8 cellular contexts compared by ENCODE assay signal in the genomic region with DNA sequence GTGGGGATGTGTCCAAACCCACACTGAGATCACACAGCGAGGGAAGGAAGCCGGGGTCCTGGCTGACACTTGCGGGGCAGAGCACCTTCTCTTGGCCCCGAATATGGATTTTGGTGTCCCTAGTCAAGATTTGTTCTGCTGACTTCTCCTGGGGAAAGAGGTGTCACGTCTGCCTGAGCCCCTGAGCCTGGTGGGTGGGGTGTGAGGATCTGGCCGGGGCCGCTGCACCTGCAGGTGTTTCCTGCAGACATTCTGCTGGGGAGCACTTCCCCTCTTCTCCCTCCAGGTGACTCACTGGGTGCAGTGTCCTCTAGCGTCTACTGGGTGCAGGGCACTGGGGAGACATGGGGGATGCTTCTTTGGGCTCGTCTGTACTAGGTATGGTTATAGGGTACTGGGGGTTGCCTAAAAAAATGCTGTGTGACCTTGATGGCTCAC.
DNase-seq lines count a peak whose midpoint lies in the region; ATAC-seq and TF ChIP-seq lines count a peak whose summit lies in the region.

No MANE protein-coding gene starts in this region.

- H3K4me1 ChIP-seq in HUES48 (ENCODE audit: control insufficient read depth, insufficient read depth, low read length): no peaks in the 10 kb centered on the region

- CTCF ChIA-PET in activated CD4-positive, alpha-beta T cell treated with anti-CD3 and anti-CD28 coated beads, Interleukin-2, amount 10 ng/mL, durations not matched to agents 7 days and 5 days (lab: Charles Lee): interaction anchor here (0.7 to 2.2 kb wide), 11 partner anchors 10 to 108 kb away, joined by 3 to 11 read pairs (median 4); partner anchors contain the start of gene GRK5

- H3K9me3 Mint-ChIP-seq in activated CD4-positive, alpha-beta T cell treated with anti-CD3 and anti-CD28 coated beads, Interleukin-2, amount 10 ng/mL, durations not matched to agents 7 days and 5 days: no peaks in the 10 kb centered on the region

- H3K4me3 Mint-ChIP-seq in activated CD4-positive, alpha-beta T cell treated with anti-CD3 and anti-CD28 coated beads, Interleukin-2, amount 10 ng/mL, durations not matched to agents 7 days and 5 days: peak overlapping the region; percentile 84

- peak overlapping the region; percentile 96 for H3K27ac Mint-ChIP-seq in activated CD4-positive, alpha-beta T cell treated with anti-CD3 and anti-CD28 coated beads, Interleukin-2, amount 10 ng/mL, durations not matched to agents 7 days and 5 days

- peak overlapping the region; percentile 7 for H3K27ac ChIP-seq in HUES48 (ENCODE audit: low read depth, low read length)

- POLR2A ChIA-PET in activated CD4-positive, alpha-beta T cell treated with anti-CD3 and anti-CD28 coated beads, Interleukin-2, amount 10 ng/mL, durations not matched to agents 7 days and 5 days (lab: Charles Lee): interaction anchor here (0.6 to 1.4 kb wide), 2 partner anchors 99 to 102 kb away, joined by 3 to 10 read pairs; no protein-coding TSS in a partner anchor

- H3K9me3 ChIP-seq in HUES48 (ENCODE audit: control insufficient read depth, insufficient read depth, low read length): no peaks in the 10 kb centered on the region

- TF ChIP-seq CTCF in epithelial cell of esophagus (IDR thresholded peaks at IDR 0.05; ENCODE audit: insufficient read depth, low read depth, low read length, missing control alignments): peak; percentile 52

- peak; percentile 73 for ATAC-seq in GM21381 (IDR thresholded peaks at IDR 0.05; ENCODE audit: unreplicated experiment)

- peaks cover 5% of the 10 kb centered on the region for H3K36me3 Mint-ChIP-seq in activated CD4-positive, alpha-beta T cell treated with anti-CD3 and anti-CD28 coated beads, Interleukin-2, amount 10 ng/mL, durations not matched to agents 7 days and 5 days (ENCODE audit: low read depth)

- in situ Hi-C loops in Caki2 (cut with HindIII; ENCODE audit: low pct_unique_long_range_greater_than_20kb, low sequenced_read_pairs): no loop called here

- H3K27me3 ChIP-seq in HUES48 (ENCODE audit: control insufficient read depth, insufficient read depth, low read length): no peaks in the 10 kb centered on the region

- peaks cover 18% of the 10 kb centered on the region for H3K27me3 Mint-ChIP-seq in activated CD4-positive, alpha-beta T cell treated with anti-CD3 and anti-CD28 coated beads, Interleukin-2, amount 10 ng/mL, durations not matched to agents 7 days and 5 days

- no peaks in the 10 kb centered on the region for H3K36me3 ChIP-seq in HUES48 (ENCODE audit: control insufficient read depth, insufficient read depth, low read length)

- H3K9ac ChIP-seq in HUES48 (ENCODE audit: low read depth, low read length): no peak overlapping the region

- DNase-seq in Caki2 (ENCODE audit: low read depth): peak; percentile 32
- DNase-seq in activated CD4-positive, alpha-beta T cell treated with anti-CD3 and anti-CD28 coated beads, Interleukin-2, amount 10 ng/mL, durations not matched to agents 7 days and 5 days: peak; percentile 79
- DNase-seq in epithelial cell of esophagus (ENCODE audit: low read depth): peak; percentile 54
- DNase-seq in stimulated activated CD4-positive, alpha-beta T cell treated with anti-CD3 and anti-CD28 coated beads, Interleukin-15, amount 100 ng/mL, for 24 hours: peak; percentile 74
- no peak for DNase-seq in LoVo (ENCODE audit: low spot score)
- no peak for DNase-seq in NCI-H1092 treated with DMSO at 0.1 percent for 48 hours (lab: John Stamatoyannopoulos, UW)

- H3K4me1 Mint-ChIP-seq in activated CD4-positive, alpha-beta T cell treated with anti-CD3 and anti-CD28 coated beads, Interleukin-2, amount 10 ng/mL, durations not matched to agents 7 days and 5 days: peaks cover 72% of the 10 kb centered on the region

- H3K4me3 ChIP-seq in HUES48 (ENCODE audit: low read depth, low read length) (no peak overlapping the region), epithelial cell of esophagus (ENCODE audit: low read length) (no peak overlapping the region)

Comparison
In these comparisons a context has a peak if more than half of its experiments do, and no peak if none do; other contexts are left out.
1. DNase-seq: peak in Caki2 (single experiment), activated CD4-positive, alpha-beta T cell treated with anti-CD3 and anti-CD28 coated beads, Interleukin-2, amount 10 ng/mL, durations not matched to agents 7 days and 5 days (single experiment), epithelial cell of esophagus (single experiment) and stimulated activated CD4-positive, alpha-beta T cell treated with anti-CD3 and anti-CD28 coated beads, Interleukin-15, amount 100 ng/mL, for 24 hours (single experiment); none in LoVo (single experiment) and NCI-H1092 treated with DMSO at 0.1 percent for 48 hours (single experiment).